ENCODE assay signal across 2 cellular contexts in the genomic region with DNA sequence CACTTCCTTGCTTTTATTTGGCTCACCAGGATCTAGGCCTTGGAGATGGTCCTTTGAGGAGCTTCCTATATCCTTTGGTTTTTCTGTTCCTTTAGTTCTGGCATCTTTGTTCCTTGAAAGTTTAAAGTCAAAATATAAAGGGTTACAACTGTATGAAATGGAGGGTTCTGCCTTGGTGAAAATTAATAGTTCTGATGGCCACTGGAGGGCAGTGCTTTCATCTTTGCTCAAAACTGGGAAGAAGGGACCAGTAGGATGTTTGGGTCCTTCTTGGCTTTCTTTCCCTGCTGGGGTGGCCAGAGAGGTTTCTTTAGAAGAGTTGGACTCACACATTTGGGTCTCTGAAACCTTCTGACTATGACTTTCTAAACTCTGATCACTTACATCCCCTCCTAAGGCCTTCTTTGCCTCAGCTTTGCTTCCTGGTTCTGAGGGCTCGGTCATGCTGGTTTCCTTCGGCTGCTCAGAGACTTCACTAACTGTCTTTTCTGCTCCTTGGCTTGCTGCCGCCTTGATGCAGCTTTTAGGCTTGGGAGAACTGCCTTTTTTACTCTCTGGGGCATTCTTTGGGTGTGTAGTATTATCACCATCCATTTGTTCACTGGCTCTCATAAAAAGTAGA.
TF ChIP-seq lines count a peak whose summit lies in the region.

No MANE protein-coding gene starts in this region.

TF ChIP-seq in HEK293, 187 proteins besides CTCF, POLR2A, EP300 and RAD21:
- TF ChIP-seq ZNF518A (tag by site-specific recombination; conservative IDR thresholded peaks at IDR 0.05; ENCODE audit: low read depth) (no peak), ZNF658 (tag by site-specific recombination; IDR thresholded peaks at IDR 0.05) (no peak), ZNF654 (tag by site-specific recombination; IDR thresholded peaks at IDR 0.05; ENCODE audit: low read depth) (peak; percentile 41), ZNF510 (tag by site-specific recombination; IDR thresholded peaks at IDR 0.05; ENCODE audit: insufficient replicate concordance) (peak; percentile 84), ZNF335 (tag by site-specific recombination; conservative IDR thresholded peaks at IDR 0.05) (peak; percentile 44; the same call in 1 of the 2 replicates)
- TF ChIP-seq, protein P1, sequence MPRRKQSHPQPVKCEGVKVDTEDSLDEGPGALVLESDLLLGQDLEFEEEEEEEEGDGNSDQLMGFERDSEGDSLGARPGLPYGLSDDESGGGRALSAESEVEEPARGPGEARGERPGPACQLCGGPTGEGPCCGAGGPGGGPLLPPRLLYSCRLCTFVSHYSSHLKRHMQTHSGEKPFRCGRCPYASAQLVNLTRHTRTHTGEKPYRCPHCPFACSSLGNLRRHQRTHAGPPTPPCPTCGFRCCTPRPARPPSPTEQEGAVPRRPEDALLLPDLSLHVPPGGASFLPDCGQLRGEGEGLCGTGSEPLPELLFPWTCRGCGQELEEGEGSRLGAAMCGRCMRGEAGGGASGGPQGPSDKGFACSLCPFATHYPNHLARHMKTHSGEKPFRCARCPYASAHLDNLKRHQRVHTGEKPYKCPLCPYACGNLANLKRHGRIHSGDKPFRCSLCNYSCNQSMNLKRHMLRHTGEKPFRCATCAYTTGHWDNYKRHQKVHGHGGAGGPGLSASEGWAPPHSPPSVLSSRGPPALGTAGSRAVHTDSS (tag by site-specific recombination; IDR thresholded peaks at IDR 0.05) = no peak

TF ChIP-seq in K562, 482 proteins besides CTCF, POLR2A, EP300 and RAD21:
- TF ChIP-seq SMC3 (conservative IDR thresholded peaks at IDR 0.05; ENCODE audit: insufficient read depth, low read depth, low read length) = 0 out of 2 replicates have a peak, but pooled peaks have one; percentile 33
- TF ChIP-seq, protein P2, sequence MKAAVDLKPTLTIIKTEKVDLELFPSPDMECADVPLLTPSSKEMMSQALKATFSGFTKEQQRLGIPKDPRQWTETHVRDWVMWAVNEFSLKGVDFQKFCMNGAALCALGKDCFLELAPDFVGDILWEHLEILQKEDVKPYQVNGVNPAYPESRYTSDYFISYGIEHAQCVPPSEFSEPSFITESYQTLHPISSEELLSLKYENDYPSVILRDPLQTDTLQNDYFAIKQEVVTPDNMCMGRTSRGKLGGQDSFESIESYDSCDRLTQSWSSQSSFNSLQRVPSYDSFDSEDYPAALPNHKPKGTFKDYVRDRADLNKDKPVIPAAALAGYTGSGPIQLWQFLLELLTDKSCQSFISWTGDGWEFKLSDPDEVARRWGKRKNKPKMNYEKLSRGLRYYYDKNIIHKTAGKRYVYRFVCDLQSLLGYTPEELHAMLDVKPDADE (conservative IDR thresholded peaks at IDR 0.05; ENCODE audit: control insufficient read depth, low read depth, low read length) = no peak
